ENCODE assay signal across 8 cellular contexts in the genomic region with DNA sequence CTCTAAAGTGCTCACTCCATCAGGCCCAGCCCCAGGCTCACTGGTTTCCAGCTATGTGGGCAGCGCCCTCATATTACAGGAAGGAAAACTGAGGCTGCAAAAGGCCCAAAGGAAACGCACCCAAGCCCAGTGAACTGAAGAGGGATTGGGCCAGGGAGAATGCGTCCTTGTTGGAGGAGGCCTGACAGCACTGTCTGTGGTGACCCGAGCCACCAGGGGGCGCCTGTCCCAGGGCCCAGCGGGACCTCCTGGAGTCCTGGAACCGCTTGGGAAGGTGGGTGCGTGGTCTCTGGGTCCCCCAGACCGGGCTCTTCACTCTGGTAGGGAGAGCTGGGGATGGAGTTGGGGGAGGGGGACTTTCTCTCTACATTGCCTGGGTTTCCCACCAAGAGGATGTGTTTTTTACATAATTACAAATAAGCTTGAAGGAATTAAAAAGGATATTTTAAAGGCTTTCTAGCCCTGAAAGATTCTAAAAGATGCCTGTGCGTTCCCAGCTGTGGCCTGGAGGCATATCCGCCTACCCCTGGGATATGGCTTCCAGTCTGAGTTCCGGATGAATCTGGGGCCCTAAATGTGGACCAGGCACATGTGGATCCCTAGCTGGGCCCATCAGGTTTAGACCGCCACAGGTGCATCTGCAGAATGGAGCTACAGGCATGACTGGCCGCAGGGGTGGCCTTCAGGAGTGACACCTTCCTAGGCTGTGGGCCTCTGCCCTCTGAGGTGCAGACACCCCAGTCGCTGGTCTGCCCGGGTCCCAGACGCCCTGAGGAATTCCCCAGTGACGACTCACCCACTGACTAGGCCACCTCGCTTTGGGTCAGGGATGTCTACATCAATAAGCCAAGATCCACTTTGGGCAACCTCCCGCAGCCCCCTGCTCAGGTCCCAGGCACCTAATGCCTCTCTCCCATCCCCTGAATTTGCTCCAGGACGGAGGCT. TPM values are rescaled to one million over a fixed set of nuclear protein-coding genes. Genes with fewer than 3 reads are reported as not detected.
DNase-seq lines count a peak whose midpoint lies in the region; ATAC-seq and TF ChIP-seq lines count a peak whose summit lies in the region.

No MANE protein-coding gene starts in this region.

- no peak overlapping the region for H2BK5ac ChIP-seq in H9 (ENCODE audit: insufficient read length, low read length)

- no peak overlapping the region for H2BK12ac ChIP-seq in H9 (ENCODE audit: insufficient read length, low read depth, low read length)

- no peak overlapping the region for H3K56ac ChIP-seq in H9 (ENCODE audit: insufficient read length, low read depth, low read length)

- H3T11ph ChIP-seq in H9 (ENCODE audit: low read length), result no peak overlapping the region

- H3K36me3 Mint-ChIP-seq in H9 (ENCODE audit: insufficient read depth in 1 of 3, low read depth in 3 of 3), result no peaks in the 10 kb centered on the region

- H4K5ac ChIP-seq in H9 (ENCODE audit: insufficient read length, low read depth, low read length), result no peak overlapping the region

- H2BK15ac ChIP-seq in H9 (ENCODE audit: low read depth, low read length), result no peak overlapping the region

- DNase-seq in H9 (peak; percentile 89), NCI-H345 (lab: John Stamatoyannopoulos, UW) (peak; percentile 69), coronary artery (ENCODE audit: low spot score) (peak; percentile 72), right lobe of liver (peak; percentile 86 to 88 (median 86))
- DNase-seq in activated CD4-positive, alpha-beta T cell treated with anti-CD3 and anti-CD28 coated beads, Interleukin-2, amount 50 U/mL, for 1 hour, result peak; percentile 86
- DNase-seq in stimulated activated CD4-positive, alpha-beta T cell treated with anti-CD3 and anti-CD28 coated beads, TNF-alpha, amount 100 ng/mL, for 1 hour (ENCODE audit: low read depth in 3 of 3, low spot score in 1 of 3), result peak; percentile 65 to 80 (median 71)

- no peaks in the 10 kb centered on the region for H3K79me2 ChIP-seq in H9 (ENCODE audit: insufficient read depth, low read length)

- no peaks in the 10 kb centered on the region for H3K79me1 ChIP-seq in H9 (ENCODE audit: insufficient read depth, low read depth, low read length, poor library complexity, severe bottlenecking)

- H3K4me3 ChIP-seq in coronary artery (no peak overlapping the region), right lobe of liver (no peak overlapping the region)

- H4K91ac ChIP-seq in H9 (ENCODE audit: insufficient read length, low read depth, low read length), result no peak overlapping the region

- no peak overlapping the region for H2BK120ac ChIP-seq in H9 (ENCODE audit: low read depth, low read length, poor library complexity, severe bottlenecking)

- H3K23me2 ChIP-seq in H9 (ENCODE audit: insufficient read length, low read depth, low read length, poor library complexity, severe bottlenecking), result no peaks in the 10 kb centered on the region

- H3K4me2 ChIP-seq in H9 (ENCODE audit: insufficient read depth, insufficient read length, low read length), result no peak overlapping the region

- H3K4me1 ChIP-seq in H9 (ENCODE audit: insufficient read depth, low read length), result no peaks in the 10 kb centered on the region
- H3K4me1 ChIP-seq in right lobe of liver, result peaks cover 0 to 2% (median 0%) of the 10 kb centered on the region in 4 donors

- H3K9me3 ChIP-seq in H9 (ENCODE audit: control insufficient read depth, low read depth, low read length), result no peaks in the 10 kb centered on the region
- H3K9me3 ChIP-seq in right lobe of liver, result no peaks in the 10 kb centered on the region

- H4K20me1 ChIP-seq in H9 (ENCODE audit: control insufficient read depth, insufficient read depth, insufficient read length), result no peaks in the 10 kb centered on the region

- no peak overlapping the region for H2AFZ ChIP-seq in H9 (ENCODE audit: low read length)

- H3K23ac ChIP-seq in H9 (ENCODE audit: insufficient read length, low read depth, low read length), result no peak overlapping the region

- no peak for TF ChIP-seq POLR2A in right lobe of liver (IDR thresholded peaks at IDR 0.05)

- no peak overlapping the region for H3K27ac Mint-ChIP-seq in H9

- no peak overlapping the region for H2BK20ac ChIP-seq in H9 (ENCODE audit: low read depth, low read length, poor library complexity, severe bottlenecking)

- no peak overlapping the region for H3K9ac ChIP-seq in H9 (ENCODE audit: extremely low read depth, insufficient read length, low read length)

- WGBS in H9 (ENCODE audit: extremely low coverage, insufficient read length, low lambda C conversion rate), result no CpG with 5 or more reads among the region's 21 CpGs
- WGBS in right lobe of liver (ENCODE audit: insufficient coverage, low coverage, low lambda C conversion rate, missing lambda C conversion rate), result 24% methylated on average over 6 of the region's 21 CpGs

- H3K36me3 ChIP-seq in right lobe of liver, result no peaks in the 10 kb centered on the region

- H3K27ac ChIP-seq in C4-2B (no peak overlapping the region), H9 (ENCODE audit: insufficient read length, low read depth, low read length) (no peak overlapping the region), coronary artery (peak overlapping the region in 1 of 2 donors; percentile 2), right lobe of liver (no peak overlapping the region)

- no peak overlapping the region for H3K4ac ChIP-seq in H9 (ENCODE audit: low read depth, low read length)

- no peaks in the 10 kb centered on the region for H3K27me3 ChIP-seq in H9 (ENCODE audit: insufficient read depth, low read length)
- H3K27me3 ChIP-seq in right lobe of liver, result no peaks in the 10 kb centered on the region

- no peaks in the 10 kb centered on the region; the same call in 1 of the 2 replicates for H3K27me3 Mint-ChIP-seq in H9 (ENCODE audit: low read depth)

- H3K9me3 Mint-ChIP-seq in H9, result no peaks in the 10 kb centered on the region

- H3K4me1 Mint-ChIP-seq in H9, result peaks cover 3 to 4% of the 10 kb centered on the region in 2 experiments; a peak in 3 of 4 replicates

- H3K18ac ChIP-seq in H9 (ENCODE audit: insufficient read length, low read depth, low read length), result no peak overlapping the region

- no peak overlapping the region for H4K8ac ChIP-seq in H9 (replicated peaks; ENCODE audit: insufficient read length, low read depth, low read length)

- ATAC-seq in right lobe of liver, result peak; percentile 84 to 91 (median 86)
- ATAC-seq in GM21717 (IDR thresholded peaks at IDR 0.05; ENCODE audit: unreplicated experiment), result no peak

- no peak overlapping the region for H3K14ac ChIP-seq in H9 (ENCODE audit: insufficient read depth, low read length)

- H3K4me3 Mint-ChIP-seq in H9, result no peak overlapping the region

- no peak overlapping the region for H2AK5ac ChIP-seq in H9 (ENCODE audit: insufficient read length, low read length)

- TF ChIP-seq CTCF in C4-2B (conservative IDR thresholded peaks at IDR 0.05), result peak; percentile 96
- TF ChIP-seq CTCF in H9 (conservative IDR thresholded peaks at IDR 0.05), result peak; percentile 99
- peak; percentile 95 for TF ChIP-seq CTCF in coronary artery (IDR thresholded peaks at IDR 0.05)
- TF ChIP-seq CTCF in right lobe of liver (IDR thresholded peaks at IDR 0.05), result peak; percentile 87 to 97 (median 96)

- intact Hi-C loops in right lobe of liver (cut with DNase I), result loop anchor here in 1 of 2 donors (10.0 kb wide), 1 partner anchor 51 kb away; a partner anchor contains a TSS

RNA-seq across cellular contexts. Expression of a gene that starts 4.2 kb away (rescaled TPM):
- total RNA-seq in H9 (2021) (not detected in 2 replicates), right lobe of liver (10 to 100 TPM in 3 of 6 experiments, 1 to 10 TPM in 3; 7.5 to 29.1 (median 10.1) TPM)

RNA-seq across cellular contexts. Expression of a gene that starts 21.6 kb away (rescaled TPM):
- total RNA-seq in H9 (2021) (not detected in 2 replicates), right lobe of liver (under 1 TPM in 5 of 6 experiments, not detected in 1; 0.04 to 0.24 (median 0.13) TPM)

RNA-seq across cellular contexts. Expression of a gene that starts 34.2 kb away (rescaled TPM):
- total RNA-seq in H9 (2021) (25.8 and 29.2 TPM in 2 replicates), right lobe of liver (10 to 100 TPM in 5 of 6 experiments, 1 to 10 TPM in 1; 9.8 to 21.2 (median 13.1) TPM)

RNA-seq across cellular contexts. Expression of a gene that starts 52.1 kb away (rescaled TPM):
- 179 TPM in 2 replicates for total RNA-seq in H9 (2021)
- total RNA-seq in right lobe of liver, result 10 to 100 TPM; 52.5 to 98.1 (median 63.3) TPM
